16 cellular contexts compared by ENCODE assay signal in the genomic region with DNA sequence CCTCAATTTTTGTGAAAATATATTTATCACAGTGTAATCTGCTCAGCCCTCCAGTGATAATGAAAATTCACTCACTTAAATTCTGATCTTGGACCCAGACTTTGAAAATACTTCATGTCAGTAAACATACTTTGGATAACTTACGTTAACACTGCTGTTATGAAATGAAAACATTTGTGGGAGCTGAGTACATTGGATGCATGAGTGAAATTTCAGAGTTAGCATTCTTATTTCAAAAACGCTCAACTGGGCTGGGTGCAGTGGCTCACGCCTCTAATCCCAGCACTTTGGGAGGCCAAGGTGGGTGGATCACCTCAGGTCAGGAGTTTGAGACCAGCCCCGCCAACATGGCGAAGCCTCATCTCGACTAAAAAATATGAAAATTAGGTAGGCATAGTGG.
DNase-seq lines count a peak whose midpoint lies in the region; ATAC-seq and TF ChIP-seq lines count a peak whose summit lies in the region.
"Had no signal": no experiment of that assay in that cellular context is flagged by ENCODE, and none has a peak within 500 bp of the region (broad histone marks: within the 10 kb centered on the region; RNA-seq: fewer than 3 reads in every experiment).

No MANE protein-coding gene starts in this region.

- 77% methylated on average over 6 of the region's 6 CpGs for WGBS in body of pancreas, 2 donors

- H3K36me3 ChIP-seq in HCT116 (ENCODE audit: control insufficient read depth in 1 of 2, insufficient read depth in 2 of 2, low read length in 2 of 2) (peaks cover 0 to 2% of the 10 kb centered on the region in 2 experiments; a peak in 1 of 4 replicates), body of pancreas (replicated peaks in 1 of 2; ENCODE audit: insufficient read depth in 1 of 2, low read depth in 2 of 2) (peaks cover 0 to 12% of the 10 kb centered on the region in 2 donors)
- H3K36me3 ChIP-seq: uterus had no signal

- POLR2A ChIA-PET in HCT116 (lab: Charles Lee) = no interaction called here

- no peak for TF ChIP-seq CTCF in HCT116 (IDR thresholded peaks at IDR 0.05 in 2 of 3, conservative IDR thresholded peaks at IDR 0.05 in 1 of 3; ENCODE audit: borderline replicate concordance in 1 of 3, insufficient read depth in 1 of 3, low read depth in 2 of 3, low read length in 2 of 3)
- TF ChIP-seq CTCF in choroid plexus epithelial cell (conservative IDR thresholded peaks at IDR 0.05; ENCODE audit: low read depth, low read length) = no peak
- TF ChIP-seq CTCF in body of pancreas (IDR thresholded peaks at IDR 0.05) = no peak

- no peak overlapping the region for H2AFZ ChIP-seq in HCT116 (ENCODE audit: low read depth, low read length, poor library complexity, severe bottlenecking)

- no peaks in the 10 kb centered on the region for H3K27me3 ChIP-seq in HCT116 (ENCODE audit: insufficient read depth, low read length)
- no peaks in the 10 kb centered on the region for H3K27me3 ChIP-seq in body of pancreas
- H3K27me3 ChIP-seq: adrenal gland, brain microvascular endothelial cell, suprapubic skin, uterus had no signal

- H3K27ac ChIP-seq in HCT116 (ENCODE audit: low read depth, low read length) (no peak overlapping the region), body of pancreas (no peak overlapping the region)
- H3K27ac ChIP-seq: brain microvascular endothelial cell, C4-2B, KMS-11, psoas muscle, suprapubic skin, uterus had no signal

- H3K4me2 ChIP-seq in HCT116 (ENCODE audit: low read length) = no peak overlapping the region
- H3K4me2 ChIP-seq: KMS-11 had no signal

- no peaks in the 10 kb centered on the region for H3K9me3 Mint-ChIP-seq in natural killer cell treated with Interleukin-12 subunit alpha and Interleukin-12 subunit beta and Interleukin-15 and Interleukin-18, amount 100 ng/mL, for 72 hours
- H3K9me3 Mint-ChIP-seq: activated T-cell treated with anti-CD3 and anti-CD28 coated beads, Interleukin-2, amount 50 U/mL, for 4 hours had no signal

- H3K4me3 Mint-ChIP-seq in natural killer cell treated with Interleukin-12 subunit alpha and Interleukin-12 subunit beta and Interleukin-15 and Interleukin-18, amount 100 ng/mL, for 72 hours = no peak overlapping the region
- H3K4me3 Mint-ChIP-seq: activated T-cell treated with anti-CD3 and anti-CD28 coated beads, Interleukin-2, amount 50 U/mL, for 4 hours had no signal

- intact Hi-C loops in HCT116 (cut with micrococcal nuclease) (no loop called here), body of pancreas (cut with DNase I) (no loop called here)

- H3K27me3 Mint-ChIP-seq in natural killer cell treated with Interleukin-12 subunit alpha and Interleukin-12 subunit beta and Interleukin-15 and Interleukin-18, amount 100 ng/mL, for 72 hours = no peaks in the 10 kb centered on the region

- no peaks in the 10 kb centered on the region for H3K9me2 ChIP-seq in HCT116 (ENCODE audit: insufficient read depth)

- peaks cover 32% of the 10 kb centered on the region for H3K36me3 Mint-ChIP-seq in natural killer cell treated with Interleukin-12 subunit alpha and Interleukin-12 subunit beta and Interleukin-15 and Interleukin-18, amount 100 ng/mL, for 72 hours

- 0 out of 2 replicates have a peak, but pooled peaks have one; percentile 46 for ATAC-seq in HCT116
- no peak for ATAC-seq in natural killer cell treated with Interleukin-12 subunit alpha and Interleukin-12 subunit beta and Interleukin-15 and Interleukin-18, amount 100 ng/mL, for 72 hours
- no peak for ATAC-seq in body of pancreas

- H3K27ac Mint-ChIP-seq in natural killer cell treated with Interleukin-12 subunit alpha and Interleukin-12 subunit beta and Interleukin-15 and Interleukin-18, amount 100 ng/mL, for 72 hours = peak overlapping the region; percentile 70 to 82

- H3K79me2 ChIP-seq in HCT116 (ENCODE audit: insufficient read depth, low read length) = no peaks in the 10 kb centered on the region

- TF ChIP-seq POLR2A in HCT116 (IDR thresholded peaks at IDR 0.05; ENCODE audit: borderline replicate concordance, extremely low read depth, insufficient read depth, insufficient read length) = no peak
- TF ChIP-seq POLR2A in body of pancreas (IDR thresholded peaks at IDR 0.05) = no peak

- H3K9me3 ChIP-seq in HCT116 (ENCODE audit: control insufficient read depth in 1 of 2, insufficient read depth in 1 of 2, low read depth in 1 of 2, low read length in 2 of 2) = no peaks in the 10 kb centered on the region
- no peaks in the 10 kb centered on the region for H3K9me3 ChIP-seq in body of pancreas
- H3K9me3 ChIP-seq: adrenal gland, psoas muscle, suprapubic skin, uterus had no signal

- H3K4me1 ChIP-seq in HCT116 (ENCODE audit: control insufficient read depth in 1 of 2, insufficient read depth in 2 of 2, low read length in 2 of 2) = no peaks in the 10 kb centered on the region
- peaks cover 13% of the 10 kb centered on the region for H3K4me1 ChIP-seq in body of pancreas
- H3K4me1 ChIP-seq: uterus had no signal

- no peak for TF ChIP-seq RAD21 in HCT116 (IDR thresholded peaks at IDR 0.05; ENCODE audit: low read depth)

- BruUV-seq in HCT116 (replicated peaks; lab: Mats Ljungman, UMichigan) = no TSS peak

- H3K4me1 Mint-ChIP-seq in natural killer cell treated with Interleukin-12 subunit alpha and Interleukin-12 subunit beta and Interleukin-15 and Interleukin-18, amount 100 ng/mL, for 72 hours (ENCODE audit: low read depth in 2 of 2) = peaks cover 26 to 33% of the 10 kb centered on the region in 2 donors

- CTCF ChIA-PET in HCT116 (lab: Charles Lee) = interaction anchor here (0.6 to 3.9 kb wide), 8 partner anchors 8 to 656 kb away, joined by 3 to 21 read pairs (median 4); no protein-coding TSS in a partner anchor

- RAD21 ChIA-PET in HCT116 (lab: Charles Lee; ENCODE audit: low non-redundant PET in 1 of 2, low total read pairs in 2 of 2, uncharacterized antibody in 2 of 2, unreplicated experiment in 2 of 2) = interaction anchor here (1.0 to 1.6 kb wide), 2 partner anchors 133 to 377 kb away, joined by 4 to 5 read pairs; no protein-coding TSS in a partner anchor

- DNase-seq in ELR (ENCODE audit: low read depth) = peak; percentile 12
- DNase-seq in HCT116 (ENCODE audit: low read depth, low spot score) = no peak
- peak; percentile 24 for DNase-seq in choroid plexus epithelial cell (ENCODE audit: low read depth)
- DNase-seq in natural killer cell treated with Interleukin-12 subunit alpha and Interleukin-12 subunit beta and Interleukin-15 and Interleukin-18, amount 100 ng/mL, for 72 hours (ENCODE audit: low spot score) = no peak
- no peak for DNase-seq in body of pancreas
- no peak for DNase-seq in EL
- DNase-seq in NCI-H2081 treated with DMSO at 0.1 percent for 48 hours (lab: John Stamatoyannopoulos, UW) = no peak
- DNase-seq: NCI-H510A had no signal

- H3K4me3 ChIP-seq in HCT116 (replicated peaks in 1 of 2; ENCODE audit: low read depth in 1 of 2, low read length in 2 of 2) (no peak overlapping the region), choroid plexus epithelial cell (ENCODE audit: low read depth, low read length) (no peak overlapping the region), body of pancreas (no peak overlapping the region)
- H3K4me3 ChIP-seq: adrenal gland, psoas muscle, suprapubic skin, uterus had no signal

- no peak overlapping the region for H3K9ac ChIP-seq in HCT116 (ENCODE audit: low read length)
- H3K9ac ChIP-seq: KMS-11 had no signal

- no peaks in the 10 kb centered on the region for H4K20me1 ChIP-seq in HCT116 (ENCODE audit: insufficient read depth)

TF ChIP-seq in HCT116, 20 proteins besides CTCF, POLR2A, EP300 and RAD21:
- no peak for TF ChIP-seq ELF1 (IDR thresholded peaks at IDR 0.05; ENCODE audit: borderline replicate concordance, low read depth)
- TF ChIP-seq TCF7L2 (IDR thresholded peaks at IDR 0.05; ENCODE audit: borderline replicate concordance, extremely low read depth, insufficient read depth, insufficient read length) = no peak
- no peak for TF ChIP-seq EZH2phosphoT487 (IDR thresholded peaks at IDR 0.05; ENCODE audit: borderline replicate concordance)

Comparison
In these comparisons a context has a peak if more than half of its experiments do, and no peak if none do; other contexts are left out.
1. DNase-seq: peak in ELR (single experiment) and choroid plexus epithelial cell (single experiment); none in HCT116 (single experiment), natural killer cell treated with Interleukin-12 subunit alpha and Interleukin-12 subunit beta and Interleukin-15 and Interleukin-18, amount 100 ng/mL, for 72 hours (single experiment), body of pancreas (0 of 4), EL (single experiment) and NCI-H2081 treated with DMSO at 0.1 percent for 48 hours (single experiment).